In the genomic region with DNA sequence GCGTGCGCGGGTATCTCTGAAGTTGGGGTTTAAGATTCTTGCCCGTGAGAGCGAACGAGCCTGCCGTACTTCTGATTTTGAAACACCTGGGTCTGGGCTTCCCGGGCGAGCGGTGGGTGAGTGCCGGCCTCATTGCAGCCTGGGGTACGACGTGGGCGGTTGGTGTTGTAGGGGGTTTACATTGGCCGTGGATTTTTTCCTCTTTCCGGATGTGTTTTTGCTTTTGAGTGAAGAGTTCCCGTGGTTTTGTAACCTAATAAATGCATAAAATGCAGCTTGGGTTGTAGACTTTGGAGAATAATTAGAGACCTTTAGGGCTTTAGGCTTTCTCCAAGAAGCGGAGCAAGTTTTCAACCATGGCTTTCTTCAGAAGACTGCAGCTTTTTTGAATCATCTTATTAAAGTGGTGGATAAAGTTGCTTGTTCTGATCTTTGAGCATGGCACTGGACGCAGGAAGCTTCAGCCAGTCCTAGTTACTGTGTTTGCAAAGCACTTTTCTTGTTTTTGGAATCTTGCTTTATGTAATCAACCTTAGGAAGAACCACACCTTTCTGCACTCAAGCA, we compare ENCODE assay signal across 8 cellular contexts. TPM values are rescaled to one million over a fixed set of nuclear protein-coding genes. Genes with fewer than 3 reads are reported as not detected.
A peak's percentile ranks its signal among the peaks of the same experiment; 100 is the strongest.
DNase-seq lines count a peak whose midpoint lies in the region; ATAC-seq, FAIRE-seq and TF ChIP-seq lines count a peak whose summit lies in the region.

No MANE protein-coding gene starts in this region.

- no peaks in the 10 kb centered on the region for H3K9me3 ChIP-seq in kidney (ENCODE audit: control insufficient read depth in 1 of 2, low read length in 2 of 2)

- FAIRE-seq in kidney (lab: Jason Lieb, UNC), result no peak

- H3K27ac ChIP-seq in kidney (ENCODE audit: low read depth in 2 of 2, low read length in 2 of 2) (peak overlapping the region; percentile 100), temporal lobe (ENCODE audit: low read depth, low read length) (peak overlapping the region; percentile 91)

- no peaks in the 10 kb centered on the region for H3K27me3 Mint-ChIP-seq in activated naive CD4-positive, alpha-beta T cell treated with anti-CD3 and anti-CD28 coated beads, Interleukin-2, amount 50 U/mL, for 24 hours
- no peaks in the 10 kb centered on the region for H3K27me3 Mint-ChIP-seq in activated T-helper 2 cell treated with anti-CD3 and anti-CD28 coated beads, Interferon-gamma antibody, Interleukin-2, Interleukin-4, amounts not matched to agents 10 μg/mL and 5 μg/mL and 100 μg/mL, durations not matched to agents 14 hours and 24 hours and 36 hours (ENCODE audit: low read depth)

- peak overlapping the region; percentile 93 for H3K4me3 Mint-ChIP-seq in activated naive CD4-positive, alpha-beta T cell treated with anti-CD3 and anti-CD28 coated beads, Interleukin-2, amount 50 U/mL, for 24 hours
- H3K4me3 Mint-ChIP-seq in activated T-helper 2 cell treated with anti-CD3 and anti-CD28 coated beads, Interferon-gamma antibody, Interleukin-2, Interleukin-4, amounts not matched to agents 10 μg/mL and 5 μg/mL and 100 μg/mL, durations not matched to agents 14 hours and 24 hours and 36 hours (ENCODE audit: low read depth), result peak overlapping the region; percentile 98

- H3K9me3 Mint-ChIP-seq in activated naive CD4-positive, alpha-beta T cell treated with anti-CD3 and anti-CD28 coated beads, Interleukin-2, amount 50 U/mL, for 24 hours, result no peaks in the 10 kb centered on the region
- H3K9me3 Mint-ChIP-seq in activated T-helper 2 cell treated with anti-CD3 and anti-CD28 coated beads, Interferon-gamma antibody, Interleukin-2, Interleukin-4, amounts not matched to agents 10 μg/mL and 5 μg/mL and 100 μg/mL, durations not matched to agents 14 hours and 24 hours and 36 hours, result no peaks in the 10 kb centered on the region

- peaks cover 9% of the 10 kb centered on the region for H3K36me3 Mint-ChIP-seq in activated naive CD4-positive, alpha-beta T cell treated with anti-CD3 and anti-CD28 coated beads, Interleukin-2, amount 50 U/mL, for 24 hours
- H3K36me3 Mint-ChIP-seq in activated T-helper 2 cell treated with anti-CD3 and anti-CD28 coated beads, Interferon-gamma antibody, Interleukin-2, Interleukin-4, amounts not matched to agents 10 μg/mL and 5 μg/mL and 100 μg/mL, durations not matched to agents 14 hours and 24 hours and 36 hours (ENCODE audit: low read depth), result peaks cover 27% of the 10 kb centered on the region

- peak overlapping the region; percentile 83 for H3K9ac ChIP-seq in kidney (ENCODE audit: low read length in 2 of 2)

- intact Hi-C loops in activated T-helper 2 cell treated with anti-CD3 and anti-CD28 coated beads, Interferon-gamma antibody, Interleukin-2, Interleukin-4, amounts not matched to agents 10 μg/mL and 5 μg/mL and 100 μg/mL, durations not matched to agents 14 hours and 24 hours and 36 hours (cut with micrococcal nuclease), result loop anchor here (1.0 to 5.0 kb wide), 3 partner anchors 41 to 589 kb away; no protein-coding TSS in a partner anchor
- intact Hi-C loops in kidney (cut with DNase I), result no loop called here
- intact Hi-C loops in left colon (cut with DNase I, micrococcal nuclease), result no loop called here

- no peaks in the 10 kb centered on the region for H3K36me3 ChIP-seq in kidney (ENCODE audit: control insufficient read depth in 1 of 2, insufficient read depth in 2 of 2, low read length in 2 of 2)

- H3K27ac Mint-ChIP-seq in activated naive CD4-positive, alpha-beta T cell treated with anti-CD3 and anti-CD28 coated beads, Interleukin-2, amount 50 U/mL, for 24 hours, result peak overlapping the region; percentile 100
- H3K27ac Mint-ChIP-seq in activated T-helper 2 cell treated with anti-CD3 and anti-CD28 coated beads, Interferon-gamma antibody, Interleukin-2, Interleukin-4, amounts not matched to agents 10 μg/mL and 5 μg/mL and 100 μg/mL, durations not matched to agents 14 hours and 24 hours and 36 hours, result peak overlapping the region; percentile 99

- no peak for DNase-seq in activated naive CD4-positive, alpha-beta T cell treated with anti-CD3 and anti-CD28 coated beads, Interleukin-2, amount 50 U/mL, for 16 hours
- DNase-seq in activated T-helper 2 cell treated with anti-CD3 and anti-CD28 coated beads, Interferon-gamma antibody, Interleukin-2, Interleukin-4, amounts not matched to agents 10 μg/mL and 5 μg/mL and 100 μg/mL, durations not matched to agents 14 hours and 24 hours and 36 hours (ENCODE audit: low spot score), result no peak
- DNase-seq in kidney (no peak), activated gamma-delta T cell (lab: John Stamatoyannopoulos, UW) (no peak), left colon (no peak), H4 (ENCODE audit: low spot score) (no peak)

- TF ChIP-seq CTCF in kidney (IDR thresholded peaks at IDR 0.05; ENCODE audit: borderline replicate concordance, extremely low read depth, insufficient read depth), result no peak

- H3K4me1 Mint-ChIP-seq in activated naive CD4-positive, alpha-beta T cell treated with anti-CD3 and anti-CD28 coated beads, Interleukin-2, amount 50 U/mL, for 24 hours, result peaks cover 50% of the 10 kb centered on the region
- H3K4me1 Mint-ChIP-seq in activated T-helper 2 cell treated with anti-CD3 and anti-CD28 coated beads, Interferon-gamma antibody, Interleukin-2, Interleukin-4, amounts not matched to agents 10 μg/mL and 5 μg/mL and 100 μg/mL, durations not matched to agents 14 hours and 24 hours and 36 hours (ENCODE audit: low read depth), result peaks cover 43% of the 10 kb centered on the region

- H3K4me1 ChIP-seq in kidney (ENCODE audit: control insufficient read depth in 1 of 2, insufficient read depth in 1 of 2, low read depth in 1 of 2, low read length in 2 of 2), result peaks cover 2 to 10% of the 10 kb centered on the region in 2 donors

- no peak for ATAC-seq in left colon

- H3K4me3 ChIP-seq in kidney (ENCODE audit: low read length in 2 of 2), result peak overlapping the region; percentile 66 to 96

RNA-seq across cellular contexts. Expression of a gene that starts 0.3 kb away (rescaled TPM):
- total RNA-seq in activated T-helper 2 cell treated with anti-CD3 and anti-CD28 coated beads, Interferon-gamma antibody, Interleukin-2, Interleukin-4, amounts not matched to agents 10 μg/mL and 5 μg/mL and 100 μg/mL, durations not matched to agents 14 hours and 24 hours and 36 hours, result 18.4 and 19.7 TPM in 2 replicates
- 22.1 TPM for total RNA-seq in kidney
- 24.8 TPM for polyA plus RNA-seq in kidney (ENCODE audit: insufficient read depth, low read depth, low replicate concordance)
- 19.9 TPM for total RNA-seq in temporal lobe
- 10 to 100 TPM; 15.4 to 15.7 TPM for total RNA-seq in left colon
- 17.6 and 19.2 TPM in 2 replicates for total RNA-seq in H4 (2014; rRNA removed; shearing (Covaris generic))

RNA-seq across cellular contexts. Expression of a gene that starts 0.9 kb away (rescaled TPM):
- 45.2 and 48.6 TPM in 2 replicates for total RNA-seq in activated T-helper 2 cell treated with anti-CD3 and anti-CD28 coated beads, Interferon-gamma antibody, Interleukin-2, Interleukin-4, amounts not matched to agents 10 μg/mL and 5 μg/mL and 100 μg/mL, durations not matched to agents 14 hours and 24 hours and 36 hours
- total RNA-seq in kidney, result 21.3 TPM
- polyA plus RNA-seq in kidney (ENCODE audit: insufficient read depth, low read depth, low replicate concordance), result 31.8 TPM
- 9.1 TPM for total RNA-seq in temporal lobe
- total RNA-seq in left colon, result 10 to 100 TPM; 12.1 to 12.5 TPM
- total RNA-seq in H4 (2014; rRNA removed; shearing (Covaris generic)), result 31.5 and 33.0 TPM in 2 replicates
